In the genomic region with DNA sequence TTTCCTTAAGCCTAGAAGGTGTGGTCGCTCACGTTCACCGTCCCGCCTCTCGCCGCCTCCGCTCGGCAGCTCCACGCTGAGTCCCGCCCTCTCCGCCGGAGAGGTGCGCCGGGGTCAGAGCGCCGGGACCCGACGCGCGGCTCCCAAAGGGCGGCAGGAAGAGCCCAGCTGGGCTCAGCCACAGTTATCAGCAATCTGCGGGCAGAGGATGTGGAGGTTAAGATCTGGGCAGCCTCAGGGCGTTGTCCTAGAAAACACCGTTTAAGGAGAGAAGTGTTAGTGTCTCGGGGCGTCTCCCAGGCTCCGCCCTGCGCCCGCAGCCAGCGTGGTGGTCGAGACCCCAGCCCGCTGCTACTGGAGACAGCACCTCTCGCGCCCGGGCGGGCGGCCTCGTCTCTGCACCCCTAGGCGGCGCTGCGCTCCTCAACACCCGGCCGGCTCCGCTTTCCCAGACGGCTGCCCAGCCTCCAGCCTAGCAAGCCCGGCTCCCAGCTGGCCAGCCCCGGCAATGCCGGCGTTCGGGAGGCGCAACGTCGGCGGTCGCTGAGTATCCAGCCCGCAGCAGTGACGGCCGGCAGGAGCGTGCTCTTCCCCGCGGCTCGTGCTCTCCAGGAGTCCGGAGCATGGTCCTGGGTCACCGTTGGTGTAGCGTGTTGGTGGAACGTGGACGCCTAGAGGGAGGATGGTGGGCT, we compare ENCODE assay signal across 1 cellular context.
A peak's percentile ranks its signal among the peaks of the same experiment; 100 is the strongest.
TF ChIP-seq lines count a peak whose summit lies in the region.

A gene with protein sequence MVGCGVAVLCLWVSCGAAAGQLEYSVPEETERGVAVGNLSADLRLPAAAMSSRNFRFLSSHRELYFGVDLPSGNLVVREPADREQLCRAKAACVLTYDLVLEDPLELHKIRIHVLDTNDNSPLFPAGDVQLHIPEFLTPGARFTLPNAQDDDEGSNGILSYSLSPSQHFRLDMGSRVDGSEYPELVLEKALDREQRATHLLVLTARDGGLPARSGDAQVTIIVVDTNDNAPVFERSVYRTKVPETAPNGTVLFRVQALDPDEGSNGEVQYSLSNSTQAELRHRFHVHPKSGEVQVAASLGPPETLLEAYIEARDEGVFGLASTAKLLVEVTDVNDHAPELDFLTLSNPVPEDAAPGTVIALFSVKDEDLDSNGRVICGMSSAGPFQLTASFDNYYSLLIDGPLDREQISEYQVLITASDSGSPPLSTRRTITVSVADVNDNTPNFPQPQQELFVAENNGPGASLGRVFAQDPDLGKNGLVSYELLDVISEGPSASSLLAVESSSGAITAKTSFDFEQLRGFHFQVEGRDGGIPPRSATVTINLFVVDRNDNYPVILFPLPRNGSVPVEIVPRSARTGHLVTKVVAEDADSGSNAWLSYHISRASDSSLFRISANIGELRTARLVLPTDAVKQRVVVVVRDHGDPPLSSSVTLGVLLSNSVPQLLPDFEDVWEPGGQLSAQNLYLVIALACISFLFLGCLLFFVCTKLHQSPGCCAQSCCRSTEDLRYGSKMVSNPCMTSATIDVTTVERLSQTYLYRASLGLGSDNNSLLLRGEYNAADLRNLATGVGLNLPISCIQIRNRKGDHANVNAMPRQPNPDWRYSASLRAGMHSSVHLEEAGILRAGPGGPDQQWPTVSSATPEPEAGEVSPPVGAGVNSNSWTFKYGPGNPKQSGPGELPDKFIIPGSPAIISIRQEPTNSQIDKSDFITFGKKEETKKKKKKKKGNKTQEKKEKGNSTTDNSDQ (plus strand): TSS at position 89 of the 692 bp plus-strand sequence. CDS start 594 bp downstream, at position 683.

TF ChIP-seq in WTC11, 78 proteins besides CTCF, POLR2A, EP300 and RAD21 (continued from another document):
- TF ChIP-seq, protein P1, sequence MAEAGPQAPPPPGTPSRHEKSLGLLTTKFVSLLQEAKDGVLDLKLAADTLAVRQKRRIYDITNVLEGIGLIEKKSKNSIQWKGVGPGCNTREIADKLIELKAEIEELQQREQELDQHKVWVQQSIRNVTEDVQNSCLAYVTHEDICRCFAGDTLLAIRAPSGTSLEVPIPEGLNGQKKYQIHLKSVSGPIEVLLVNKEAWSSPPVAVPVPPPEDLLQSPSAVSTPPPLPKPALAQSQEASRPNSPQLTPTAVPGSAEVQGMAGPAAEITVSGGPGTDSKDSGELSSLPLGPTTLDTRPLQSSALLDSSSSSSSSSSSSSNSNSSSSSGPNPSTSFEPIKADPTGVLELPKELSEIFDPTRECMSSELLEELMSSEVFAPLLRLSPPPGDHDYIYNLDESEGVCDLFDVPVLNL (CRISPR knock-in tag; IDR thresholded peaks at IDR 0.05; ENCODE audit: borderline replicate concordance, low read depth), result no peak
- TF ChIP-seq ZNF396 (CRISPR knock-in tag; IDR thresholded peaks at IDR 0.05; ENCODE audit: borderline replicate concordance) (no peak), TP53 (CRISPR knock-in tag; IDR thresholded peaks at IDR 0.05) (no peak), ETV6 (CRISPR knock-in tag; IDR thresholded peaks at IDR 0.05) (peak; percentile 77), HMGA2 (CRISPR knock-in tag; IDR thresholded peaks at IDR 0.05) (no peak), RELA (CRISPR knock-in tag; IDR thresholded peaks at IDR 0.05; ENCODE audit: borderline replicate concordance) (no peak), NR1H2 (CRISPR knock-in tag; IDR thresholded peaks at IDR 0.05) (no peak), TEAD4 (CRISPR knock-in tag; IDR thresholded peaks at IDR 0.05) (no peak)
- TF ChIP-seq, protein P2, sequence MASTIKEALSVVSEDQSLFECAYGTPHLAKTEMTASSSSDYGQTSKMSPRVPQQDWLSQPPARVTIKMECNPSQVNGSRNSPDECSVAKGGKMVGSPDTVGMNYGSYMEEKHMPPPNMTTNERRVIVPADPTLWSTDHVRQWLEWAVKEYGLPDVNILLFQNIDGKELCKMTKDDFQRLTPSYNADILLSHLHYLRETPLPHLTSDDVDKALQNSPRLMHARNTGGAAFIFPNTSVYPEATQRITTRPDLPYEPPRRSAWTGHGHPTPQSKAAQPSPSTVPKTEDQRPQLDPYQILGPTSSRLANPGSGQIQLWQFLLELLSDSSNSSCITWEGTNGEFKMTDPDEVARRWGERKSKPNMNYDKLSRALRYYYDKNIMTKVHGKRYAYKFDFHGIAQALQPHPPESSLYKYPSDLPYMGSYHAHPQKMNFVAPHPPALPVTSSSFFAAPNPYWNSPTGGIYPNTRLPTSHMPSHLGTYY (CRISPR knock-in tag; IDR thresholded peaks at IDR 0.05), result no peak
- TF ChIP-seq, protein P3, sequence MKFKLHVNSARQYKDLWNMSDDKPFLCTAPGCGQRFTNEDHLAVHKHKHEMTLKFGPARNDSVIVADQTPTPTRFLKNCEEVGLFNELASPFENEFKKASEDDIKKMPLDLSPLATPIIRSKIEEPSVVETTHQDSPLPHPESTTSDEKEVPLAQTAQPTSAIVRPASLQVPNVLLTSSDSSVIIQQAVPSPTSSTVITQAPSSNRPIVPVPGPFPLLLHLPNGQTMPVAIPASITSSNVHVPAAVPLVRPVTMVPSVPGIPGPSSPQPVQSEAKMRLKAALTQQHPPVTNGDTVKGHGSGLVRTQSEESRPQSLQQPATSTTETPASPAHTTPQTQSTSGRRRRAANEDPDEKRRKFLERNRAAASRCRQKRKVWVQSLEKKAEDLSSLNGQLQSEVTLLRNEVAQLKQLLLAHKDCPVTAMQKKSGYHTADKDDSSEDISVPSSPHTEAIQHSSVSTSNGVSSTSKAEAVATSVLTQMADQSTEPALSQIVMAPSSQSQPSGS (CRISPR knock-in tag; IDR thresholded peaks at IDR 0.05; ENCODE audit: borderline replicate concordance, low read depth), result no peak
- TF ChIP-seq, protein P4, sequence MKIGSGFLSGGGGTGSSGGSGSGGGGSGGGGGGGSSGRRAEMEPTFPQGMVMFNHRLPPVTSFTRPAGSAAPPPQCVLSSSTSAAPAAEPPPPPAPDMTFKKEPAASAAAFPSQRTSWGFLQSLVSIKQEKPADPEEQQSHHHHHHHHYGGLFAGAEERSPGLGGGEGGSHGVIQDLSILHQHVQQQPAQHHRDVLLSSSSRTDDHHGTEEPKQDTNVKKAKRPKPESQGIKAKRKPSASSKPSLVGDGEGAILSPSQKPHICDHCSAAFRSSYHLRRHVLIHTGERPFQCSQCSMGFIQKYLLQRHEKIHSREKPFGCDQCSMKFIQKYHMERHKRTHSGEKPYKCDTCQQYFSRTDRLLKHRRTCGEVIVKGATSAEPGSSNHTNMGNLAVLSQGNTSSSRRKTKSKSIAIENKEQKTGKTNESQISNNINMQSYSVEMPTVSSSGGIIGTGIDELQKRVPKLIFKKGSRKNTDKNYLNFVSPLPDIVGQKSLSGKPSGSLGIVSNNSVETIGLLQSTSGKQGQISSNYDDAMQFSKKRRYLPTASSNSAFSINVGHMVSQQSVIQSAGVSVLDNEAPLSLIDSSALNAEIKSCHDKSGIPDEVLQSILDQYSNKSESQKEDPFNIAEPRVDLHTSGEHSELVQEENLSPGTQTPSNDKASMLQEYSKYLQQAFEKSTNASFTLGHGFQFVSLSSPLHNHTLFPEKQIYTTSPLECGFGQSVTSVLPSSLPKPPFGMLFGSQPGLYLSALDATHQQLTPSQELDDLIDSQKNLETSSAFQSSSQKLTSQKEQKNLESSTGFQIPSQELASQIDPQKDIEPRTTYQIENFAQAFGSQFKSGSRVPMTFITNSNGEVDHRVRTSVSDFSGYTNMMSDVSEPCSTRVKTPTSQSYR (CRISPR knock-in tag; IDR thresholded peaks at IDR 0.05), result no peak
- TF ChIP-seq, protein P5, sequence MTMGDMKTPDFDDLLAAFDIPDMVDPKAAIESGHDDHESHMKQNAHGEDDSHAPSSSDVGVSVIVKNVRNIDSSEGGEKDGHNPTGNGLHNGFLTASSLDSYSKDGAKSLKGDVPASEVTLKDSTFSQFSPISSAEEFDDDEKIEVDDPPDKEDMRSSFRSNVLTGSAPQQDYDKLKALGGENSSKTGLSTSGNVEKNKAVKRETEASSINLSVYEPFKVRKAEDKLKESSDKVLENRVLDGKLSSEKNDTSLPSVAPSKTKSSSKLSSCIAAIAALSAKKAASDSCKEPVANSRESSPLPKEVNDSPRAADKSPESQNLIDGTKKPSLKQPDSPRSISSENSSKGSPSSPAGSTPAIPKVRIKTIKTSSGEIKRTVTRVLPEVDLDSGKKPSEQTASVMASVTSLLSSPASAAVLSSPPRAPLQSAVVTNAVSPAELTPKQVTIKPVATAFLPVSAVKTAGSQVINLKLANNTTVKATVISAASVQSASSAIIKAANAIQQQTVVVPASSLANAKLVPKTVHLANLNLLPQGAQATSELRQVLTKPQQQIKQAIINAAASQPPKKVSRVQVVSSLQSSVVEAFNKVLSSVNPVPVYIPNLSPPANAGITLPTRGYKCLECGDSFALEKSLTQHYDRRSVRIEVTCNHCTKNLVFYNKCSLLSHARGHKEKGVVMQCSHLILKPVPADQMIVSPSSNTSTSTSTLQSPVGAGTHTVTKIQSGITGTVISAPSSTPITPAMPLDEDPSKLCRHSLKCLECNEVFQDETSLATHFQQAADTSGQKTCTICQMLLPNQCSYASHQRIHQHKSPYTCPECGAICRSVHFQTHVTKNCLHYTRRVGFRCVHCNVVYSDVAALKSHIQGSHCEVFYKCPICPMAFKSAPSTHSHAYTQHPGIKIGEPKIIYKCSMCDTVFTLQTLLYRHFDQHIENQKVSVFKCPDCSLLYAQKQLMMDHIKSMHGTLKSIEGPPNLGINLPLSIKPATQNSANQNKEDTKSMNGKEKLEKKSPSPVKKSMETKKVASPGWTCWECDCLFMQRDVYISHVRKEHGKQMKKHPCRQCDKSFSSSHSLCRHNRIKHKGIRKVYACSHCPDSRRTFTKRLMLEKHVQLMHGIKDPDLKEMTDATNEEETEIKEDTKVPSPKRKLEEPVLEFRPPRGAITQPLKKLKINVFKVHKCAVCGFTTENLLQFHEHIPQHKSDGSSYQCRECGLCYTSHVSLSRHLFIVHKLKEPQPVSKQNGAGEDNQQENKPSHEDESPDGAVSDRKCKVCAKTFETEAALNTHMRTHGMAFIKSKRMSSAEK (CRISPR knock-in tag; IDR thresholded peaks at IDR 0.05; ENCODE audit: borderline replicate concordance), result no peak
- TF ChIP-seq, protein P6, sequence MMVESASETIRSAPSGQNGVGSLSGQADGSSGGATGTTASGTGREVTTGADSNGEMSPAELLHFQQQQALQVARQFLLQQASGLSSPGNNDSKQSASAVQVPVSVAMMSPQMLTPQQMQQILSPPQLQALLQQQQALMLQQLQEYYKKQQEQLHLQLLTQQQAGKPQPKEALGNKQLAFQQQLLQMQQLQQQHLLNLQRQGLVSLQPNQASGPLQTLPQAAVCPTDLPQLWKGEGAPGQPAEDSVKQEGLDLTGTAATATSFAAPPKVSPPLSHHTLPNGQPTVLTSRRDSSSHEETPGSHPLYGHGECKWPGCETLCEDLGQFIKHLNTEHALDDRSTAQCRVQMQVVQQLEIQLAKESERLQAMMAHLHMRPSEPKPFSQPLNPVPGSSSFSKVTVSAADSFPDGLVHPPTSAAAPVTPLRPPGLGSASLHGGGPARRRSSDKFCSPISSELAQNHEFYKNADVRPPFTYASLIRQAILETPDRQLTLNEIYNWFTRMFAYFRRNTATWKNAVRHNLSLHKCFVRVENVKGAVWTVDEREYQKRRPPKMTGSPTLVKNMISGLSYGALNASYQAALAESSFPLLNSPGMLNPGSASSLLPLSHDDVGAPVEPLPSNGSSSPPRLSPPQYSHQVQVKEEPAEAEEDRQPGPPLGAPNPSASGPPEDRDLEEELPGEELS (CRISPR knock-in tag; IDR thresholded peaks at IDR 0.05), result 0 out of 2 replicates have a peak, but pooled peaks have one; percentile 23
